17 cellular contexts compared by ENCODE assay signal in the genomic region with DNA sequence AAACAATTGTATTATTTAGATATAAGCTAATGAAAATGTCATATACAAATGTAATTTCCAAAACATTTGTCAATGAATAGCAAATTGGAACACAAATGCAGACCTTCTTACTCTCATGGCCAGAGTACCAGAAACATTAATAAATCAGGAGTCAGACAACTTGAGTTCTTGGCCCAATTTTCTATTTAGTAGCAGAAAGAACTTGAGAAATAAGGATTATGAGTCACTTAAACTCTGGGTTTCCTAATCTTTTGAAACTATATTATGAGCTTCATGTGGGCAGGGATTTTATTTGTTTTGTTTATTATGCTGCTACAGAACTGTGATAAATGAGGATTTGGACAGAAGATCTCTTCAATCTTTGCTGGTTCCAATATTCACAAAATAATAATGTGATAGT.
DNase-seq lines count a peak whose midpoint lies in the region; ATAC-seq, FAIRE-seq and TF ChIP-seq lines count a peak whose summit lies in the region.
"Had no signal": no experiment of that assay in that cellular context is flagged by ENCODE, and none has a peak within 500 bp of the region (broad histone marks: within the 10 kb centered on the region; RNA-seq: fewer than 3 reads in every experiment).

No MANE protein-coding gene starts in this region.

- H3K4me3 Mint-ChIP-seq in MCF 10A (ENCODE audit: unreplicated experiment), result no peak overlapping the region
- H3K4me3 Mint-ChIP-seq: B cell; CD4-positive, alpha-beta T cell; GM23338; H9 had no signal

- H3K36me3 Mint-ChIP-seq in MCF 10A (ENCODE audit: insufficient read depth, unreplicated experiment), result no peaks in the 10 kb centered on the region

- DNase-seq in MCF 10A (ENCODE audit: unreplicated experiment), result peak; percentile 45
- DNase-seq in breast epithelium (ENCODE audit: low spot score in 2 of 2), result no peak
- DNase-seq in bronchial epithelial cell (ENCODE audit: low read depth), result peak; percentile 21
- DNase-seq in fibroblast of pulmonary artery (ENCODE audit: low read depth), result peak; percentile 1
- no peak for DNase-seq in medulla oblongata (ENCODE audit: extremely low spot score)
- DNase-seq in GM19239 (ENCODE audit: insufficient read length, low spot score), result no peak
- DNase-seq: C1 segment of cervical spinal cord; Calu3; CD4-positive, alpha-beta T cell; DMS 273 treated with DMSO at 0.1 percent for 48 hours; H9 had no signal

- H3K36me3 ChIP-seq in breast epithelium, result no peaks in the 10 kb centered on the region
- H3K36me3 ChIP-seq in bronchial epithelial cell (ENCODE audit: control insufficient read depth, insufficient read depth, low read length), result no peaks in the 10 kb centered on the region

- CTCF ChIA-PET in MCF 10A (lab: Yijun Ruan, JAX), result interaction anchor here (0.6 to 1.4 kb wide), 2 partner anchors 689 to 1134 kb away, joined by 3 to 4 read pairs; no protein-coding TSS in a partner anchor

- TF ChIP-seq POLR2A in breast epithelium (IDR thresholded peaks at IDR 0.05), result no peak

- FAIRE-seq in bronchial epithelial cell (lab: Jason Lieb, UNC) (no peak), GM19239 (lab: Jason Lieb, UNC) (no peak)
- FAIRE-seq: A204.1, GM12878, GM18507 had no signal

- H3K27ac ChIP-seq in breast epithelium, result no peak overlapping the region

- no TSS peak for BruUV-seq in MCF 10A (replicated peaks; lab: Mats Ljungman, UMichigan)

- no peak overlapping the region for H3K4me3 ChIP-seq in breast epithelium
- H3K4me3 ChIP-seq in bronchial epithelial cell (ENCODE audit: low read depth, low read length), result no peak overlapping the region
- no peak overlapping the region for H3K4me3 ChIP-seq in fibroblast of pulmonary artery (replicated peaks; ENCODE audit: low read depth, low read length)
- H3K4me3 ChIP-seq: GM12878, GM23338 had no signal

- intact Hi-C loops in MCF 10A (cut with micrococcal nuclease) (no loop called here), breast epithelium (cut with DNase I; ENCODE audit: low total_unique reads) (no loop called here)

- H3K27ac Mint-ChIP-seq in MCF 10A (ENCODE audit: low read depth, unreplicated experiment), result no peak overlapping the region
- H3K27ac Mint-ChIP-seq: B cell; CD4-positive, alpha-beta T cell; GM23338; H9 had no signal

- no peaks in the 10 kb centered on the region for H3K9me3 Mint-ChIP-seq in MCF 10A (ENCODE audit: unreplicated experiment)
- H3K9me3 Mint-ChIP-seq: CD4-positive, alpha-beta T cell; GM23338; H9 had no signal

- H3K4me1 Mint-ChIP-seq in MCF 10A (ENCODE audit: insufficient read depth, unreplicated experiment), result no peaks in the 10 kb centered on the region
- H3K4me1 Mint-ChIP-seq: B cell had no signal

- ATAC-seq in HG03460 (IDR thresholded peaks at IDR 0.05; ENCODE audit: unreplicated experiment), result no peak
- ATAC-seq: GM12878, GM23338 had no signal

- TF ChIP-seq CTCF in MCF 10A (IDR thresholded peaks at IDR 0.05; ENCODE audit: unreplicated experiment) (no peak), breast epithelium (IDR thresholded peaks at IDR 0.05) (no peak), bronchial epithelial cell (IDR thresholded peaks at IDR 0.05; ENCODE audit: insufficient read depth, low read length, severe bottlenecking) (no peak), fibroblast of pulmonary artery (IDR thresholded peaks at IDR 0.05; ENCODE audit: low read length, missing control alignments) (no peak)

- POLR2A ChIA-PET in MCF 10A (lab: Yijun Ruan, JAX), result no interaction called here

- H3K4me1 ChIP-seq in breast epithelium, result no peaks in the 10 kb centered on the region

- H3K27me3 ChIP-seq in breast epithelium, result no peaks in the 10 kb centered on the region
- no peaks in the 10 kb centered on the region for H3K27me3 ChIP-seq in bronchial epithelial cell (ENCODE audit: control insufficient read depth, insufficient read depth, low read length)

- no peaks in the 10 kb centered on the region for H3K9me3 ChIP-seq in breast epithelium

- no peaks in the 10 kb centered on the region for H3K27me3 Mint-ChIP-seq in MCF 10A (ENCODE audit: insufficient read depth, unreplicated experiment)
- H3K27me3 Mint-ChIP-seq: B cell; CD4-positive, alpha-beta T cell had no signal

Comparison
In these comparisons a context has a peak if more than half of its experiments do, and no peak if none do; other contexts are left out.
1. DNase-seq: peak in MCF 10A (single experiment), bronchial epithelial cell (single experiment) and fibroblast of pulmonary artery (single experiment); none in breast epithelium (0 of 2), medulla oblongata (single experiment) and GM19239 (single experiment).